In genomic region chr12:13208533-13209278, GRCh38 we compare ENCODE assay signal across 8 cellular contexts. TPM values are rescaled to one million over a fixed set of nuclear protein-coding genes. Genes with fewer than 3 reads are reported as not detected.
DNase-seq lines count a peak whose midpoint lies in the region; ATAC-seq and TF ChIP-seq lines count a peak whose summit lies in the region.

No MANE protein-coding gene starts in this region.

- H2AK5ac ChIP-seq in neuronal stem cell (ENCODE audit: low read depth, low read length), result no peak overlapping the region

- no peaks in the 10 kb centered on the region for H3K79me1 ChIP-seq in neuronal stem cell (ENCODE audit: low read depth, low read length)

- H3K4me3 ChIP-seq in epithelial cell of esophagus (ENCODE audit: low read length) (no peak overlapping the region), neuronal stem cell (ENCODE audit: low read length in 2 of 2) (no peak overlapping the region)

- no peak overlapping the region for H4K8ac ChIP-seq in neuronal stem cell (ENCODE audit: low read depth, low read length)

- no peak overlapping the region for H3K4me2 ChIP-seq in neuronal stem cell (ENCODE audit: insufficient read depth, low read length, poor library complexity, severe bottlenecking)

- no peak overlapping the region for H2BK120ac ChIP-seq in neuronal stem cell (ENCODE audit: low read depth, low read length)

- H3K36me3 ChIP-seq in neuronal stem cell (replicated peaks in 1 of 2; ENCODE audit: control insufficient read depth in 2 of 2, insufficient read depth in 2 of 2, low read length in 2 of 2), result no peaks in the 10 kb centered on the region

- H2AFZ ChIP-seq in neuronal stem cell (ENCODE audit: low read length), result no peak overlapping the region

- ATAC-seq in GM19324 (IDR thresholded peaks at IDR 0.05; ENCODE audit: low FRiP score, unreplicated experiment) (no peak), GM18511 (IDR thresholded peaks at IDR 0.05; ENCODE audit: unreplicated experiment) (no peak)

- no peaks in the 10 kb centered on the region for H3K27me3 ChIP-seq in neuronal stem cell (ENCODE audit: control insufficient read depth in 3 of 3, insufficient read depth in 3 of 3, low read depth in 1 of 3, low read length in 3 of 3)

- no peak overlapping the region for H3K9ac ChIP-seq in neuronal stem cell (ENCODE audit: low read depth, low read length, poor library complexity)

- peak; percentile 63 for TF ChIP-seq CTCF in epithelial cell of esophagus (IDR thresholded peaks at IDR 0.05; ENCODE audit: insufficient read depth, low read depth, low read length, missing control alignments)

- no peak overlapping the region for H4K91ac ChIP-seq in neuronal stem cell (ENCODE audit: low read depth, low read length, poor library complexity)

- no peak overlapping the region for H2BK5ac ChIP-seq in neuronal stem cell (ENCODE audit: low read length)

- H3K14ac ChIP-seq in neuronal stem cell (ENCODE audit: low read length), result no peak overlapping the region

- no peak overlapping the region for H3K4ac ChIP-seq in neuronal stem cell (ENCODE audit: low read length)

- no peaks in the 10 kb centered on the region for H3K9me3 ChIP-seq in neuronal stem cell (replicated peaks in 1 of 2; ENCODE audit: control insufficient read depth in 2 of 2, insufficient read depth in 1 of 2, low read depth in 1 of 2, low read length in 2 of 2)

- no peak overlapping the region for H3K27ac ChIP-seq in neuronal stem cell (replicated peaks; ENCODE audit: low read length)

- no peak overlapping the region for H2BK12ac ChIP-seq in neuronal stem cell (ENCODE audit: low read length)

- no peak overlapping the region for H2BK15ac ChIP-seq in neuronal stem cell (ENCODE audit: low read length)

- DNase-seq in EL (peak; percentile 51), NCI-H1694 treated with DMSO at 0.1 percent for 48 hours (lab: John Stamatoyannopoulos, UW) (peak; percentile 13), epithelial cell of esophagus (ENCODE audit: low read depth) (peak; percentile 61), neuronal stem cell (ENCODE audit: low spot score) (no peak), cortex of kidney (lab: John Stamatoyannopoulos, UW) (no peak), COLO668 (lab: John Stamatoyannopoulos, UW; ENCODE audit: unreplicated experiment) (no peak)

- H3K4me1 ChIP-seq in neuronal stem cell (ENCODE audit: control insufficient read depth in 2 of 2, insufficient read depth in 1 of 2, low read depth in 1 of 2, low read length in 2 of 2), result peaks cover 21 to 50% of the 10 kb centered on the region in 2 donors

- WGBS in neuronal stem cell (ENCODE audit: extremely low coverage in 2 of 2, insufficient read length in 2 of 2, insufficient replicate concordance in 1 of 2), 2 donors, result no CpG with 5 or more reads among the region's 7 CpGs

- peak overlapping the region; percentile 7 for H3K18ac ChIP-seq in neuronal stem cell (ENCODE audit: low read length)

- H3K23ac ChIP-seq in neuronal stem cell (ENCODE audit: low read depth, low read length, poor library complexity), result no peak overlapping the region

RNA-seq across cellular contexts. Expression of gene EMP1, which starts 12.2 kb away (rescaled TPM):
- 1.8 TPM for polyA plus RNA-seq in neuronal stem cell (2013, experiment 1 of 2)
- 1.7 TPM for polyA plus RNA-seq in neuronal stem cell (2013, experiment 2 of 2)

Comparison
In these comparisons a context has a peak if more than half of its experiments do, and no peak if none do; other contexts are left out.
1. DNase-seq: peak in EL (single experiment), NCI-H1694 treated with DMSO at 0.1 percent for 48 hours (single experiment) and epithelial cell of esophagus (single experiment); none in neuronal stem cell (single experiment), cortex of kidney (single experiment) and COLO668 (single experiment).